18 cellular contexts compared by ENCODE assay signal in the genomic region with DNA sequence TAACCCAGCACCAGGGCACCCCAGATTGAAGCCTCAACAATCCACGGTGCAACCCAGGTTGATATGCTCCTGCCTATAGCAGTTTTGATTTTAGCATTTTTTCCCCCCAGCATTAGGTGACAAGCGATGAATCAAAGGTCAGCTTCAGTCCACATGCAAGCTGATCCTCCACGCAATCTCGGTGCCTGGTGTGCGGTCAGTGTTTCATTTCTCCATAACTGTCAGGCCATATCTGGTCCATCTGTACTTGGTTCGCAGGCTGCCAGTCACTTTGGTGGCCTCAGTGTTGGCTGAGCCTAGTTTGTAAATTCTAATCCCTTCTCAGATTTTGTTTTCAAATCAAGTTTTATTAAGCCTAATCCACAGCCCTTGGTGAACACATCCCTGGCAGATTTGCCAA. TPM values are rescaled to one million over a fixed set of nuclear protein-coding genes. Genes with fewer than 3 reads are reported as not detected.
DNase-seq lines count a peak whose midpoint lies in the region; ATAC-seq and TF ChIP-seq lines count a peak whose summit lies in the region.
"Had no signal": no experiment of that assay in that cellular context is flagged by ENCODE, and none has a peak within 500 bp of the region (broad histone marks: within the 10 kb centered on the region; RNA-seq: fewer than 3 reads in every experiment).

No MANE protein-coding gene starts in this region.

- no peaks in the 10 kb centered on the region for H3K27me3 Mint-ChIP-seq in WTC11 (ENCODE audit: low read depth)
- H3K27me3 Mint-ChIP-seq in neural crest cell (ENCODE audit: low read depth): peaks cover 2% of the 10 kb centered on the region

- no peak overlapping the region for H3K4me3 Mint-ChIP-seq in WTC11
- H3K4me3 Mint-ChIP-seq in neural crest cell: no peak overlapping the region
- H3K4me3 Mint-ChIP-seq: CD14-positive monocyte; CD4-positive, alpha-beta memory T cell had no signal

- H3K4me1 Mint-ChIP-seq in WTC11 (peaks cover 5% of the 10 kb centered on the region), neural crest cell (no peaks in the 10 kb centered on the region)
- H3K4me1 Mint-ChIP-seq: CD14-positive monocyte; CD4-positive, alpha-beta memory T cell had no signal

- CTCF ChIA-PET in WTC11 (lab: Charles Lee): no interaction called here

- ATAC-seq in WTC11 (no peak), HG03565 (IDR thresholded peaks at IDR 0.05; ENCODE audit: unreplicated experiment) (no peak)
- ATAC-seq: A549, GM12878 had no signal

- H3K36me3 Mint-ChIP-seq in WTC11: peaks cover 5% of the 10 kb centered on the region; the same call in 1 of the 2 replicates
- no peaks in the 10 kb centered on the region for H3K36me3 Mint-ChIP-seq in neural crest cell (ENCODE audit: low read depth)
- H3K36me3 Mint-ChIP-seq: CD14-positive monocyte; CD4-positive, alpha-beta memory T cell had no signal

- no peaks in the 10 kb centered on the region for H3K9me3 Mint-ChIP-seq in WTC11
- H3K9me3 Mint-ChIP-seq in neural crest cell: no peaks in the 10 kb centered on the region
- H3K9me3 Mint-ChIP-seq: CD4-positive, alpha-beta memory T cell had no signal

- POLR2A ChIA-PET in WTC11 (lab: Charles Lee): no interaction called here

- peak; percentile 11 for DNase-seq in NCI-H82 (lab: John Stamatoyannopoulos, UW)
- DNase-seq in NCI-H82 treated with DMSO at 0.1 percent for 48 hours (lab: John Stamatoyannopoulos, UW; ENCODE audit: unreplicated experiment): no peak
- no peak for DNase-seq in WTC11 (ENCODE audit: low spot score)
- no peak for DNase-seq in neural crest cell (ENCODE audit: low read depth, low spot score)
- no peak for DNase-seq in DMS153 treated with DMSO at 0.1 percent for 48 hours (lab: John Stamatoyannopoulos, UW; ENCODE audit: unreplicated experiment)
- no peak for DNase-seq in globus pallidus (ENCODE audit: low spot score)
- DNase-seq: AML-193; CD4-positive, alpha-beta memory T cell; DMS53; DND-41; EL; GOT3; H7; IMR-90 had no signal

- TF ChIP-seq CTCF in WTC11 (IDR thresholded peaks at IDR 0.05): no peak
- TF ChIP-seq CTCF in neural crest cell (conservative IDR thresholded peaks at IDR 0.05): no peak

- H3K27ac Mint-ChIP-seq in WTC11 (peak overlapping the region; percentile 24; the same call in 1 of the 2 replicates), neural crest cell (ENCODE audit: unreplicated experiment) (peak overlapping the region; percentile 7)
- H3K27ac Mint-ChIP-seq: CD14-positive monocyte; CD4-positive, alpha-beta memory T cell had no signal

TF ChIP-seq in WTC11, 78 proteins besides CTCF, POLR2A, EP300 and RAD21:
- TF ChIP-seq, protein P1, sequence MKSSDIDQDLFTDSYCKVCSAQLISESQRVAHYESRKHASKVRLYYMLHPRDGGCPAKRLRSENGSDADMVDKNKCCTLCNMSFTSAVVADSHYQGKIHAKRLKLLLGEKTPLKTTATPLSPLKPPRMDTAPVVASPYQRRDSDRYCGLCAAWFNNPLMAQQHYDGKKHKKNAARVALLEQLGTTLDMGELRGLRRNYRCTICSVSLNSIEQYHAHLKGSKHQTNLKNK (CRISPR knock-in tag; IDR thresholded peaks at IDR 0.05): no peak
- TF ChIP-seq, protein P2, sequence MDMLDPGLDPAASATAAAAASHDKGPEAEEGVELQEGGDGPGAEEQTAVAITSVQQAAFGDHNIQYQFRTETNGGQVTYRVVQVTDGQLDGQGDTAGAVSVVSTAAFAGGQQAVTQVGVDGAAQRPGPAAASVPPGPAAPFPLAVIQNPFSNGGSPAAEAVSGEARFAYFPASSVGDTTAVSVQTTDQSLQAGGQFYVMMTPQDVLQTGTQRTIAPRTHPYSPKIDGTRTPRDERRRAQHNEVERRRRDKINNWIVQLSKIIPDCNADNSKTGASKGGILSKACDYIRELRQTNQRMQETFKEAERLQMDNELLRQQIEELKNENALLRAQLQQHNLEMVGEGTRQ (CRISPR knock-in tag; IDR thresholded peaks at IDR 0.05): no peak
- TF ChIP-seq ZNF263 (CRISPR knock-in tag; IDR thresholded peaks at IDR 0.05; ENCODE audit: low read depth) (no peak), FOXK1 (CRISPR knock-in tag; IDR thresholded peaks at IDR 0.05) (no peak), RORB (CRISPR knock-in tag; IDR thresholded peaks at IDR 0.05) (no peak), TCF7 (CRISPR knock-in tag; IDR thresholded peaks at IDR 0.05; ENCODE audit: low read depth) (no peak), ZBTB21 (CRISPR knock-in tag; IDR thresholded peaks at IDR 0.05; ENCODE audit: borderline replicate concordance) (no peak), GABPB1 (CRISPR knock-in tag; IDR thresholded peaks at IDR 0.05) (no peak), NR2C2 (CRISPR knock-in tag; IDR thresholded peaks at IDR 0.05) (no peak), NFYB (CRISPR knock-in tag; conservative IDR thresholded peaks at IDR 0.05; ENCODE audit: low read depth) (no peak), NFE2L1 (CRISPR knock-in tag; IDR thresholded peaks at IDR 0.05) (no peak), JAZF1 (CRISPR knock-in tag; IDR thresholded peaks at IDR 0.05) (no peak)
- TF ChIP-seq, protein P3, sequence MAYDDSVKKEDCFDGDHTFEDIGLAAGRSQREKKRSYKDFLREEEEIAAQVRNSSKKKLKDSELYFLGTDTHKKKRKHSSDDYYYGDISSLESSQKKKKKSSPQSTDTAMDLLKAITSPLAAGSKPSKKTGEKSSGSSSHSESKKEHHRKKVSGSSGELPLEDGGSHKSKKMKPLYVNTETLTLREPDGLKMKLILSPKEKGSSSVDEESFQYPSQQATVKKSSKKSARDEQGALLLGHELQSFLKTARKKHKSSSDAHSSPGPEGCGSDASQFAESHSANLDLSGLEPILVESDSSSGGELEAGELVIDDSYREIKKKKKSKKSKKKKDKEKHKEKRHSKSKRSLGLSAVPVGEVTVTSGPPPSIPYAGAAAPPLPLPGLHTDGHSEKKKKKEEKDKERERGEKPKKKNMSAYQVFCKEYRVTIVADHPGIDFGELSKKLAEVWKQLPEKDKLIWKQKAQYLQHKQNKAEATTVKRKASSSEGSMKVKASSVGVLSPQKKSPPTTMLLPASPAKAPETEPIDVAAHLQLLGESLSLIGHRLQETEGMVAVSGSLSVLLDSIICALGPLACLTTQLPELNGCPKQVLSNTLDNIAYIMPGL (CRISPR knock-in tag; IDR thresholded peaks at IDR 0.05): no peak

RNA-seq across cellular contexts. Expression of a gene that starts 30.2 kb away (rescaled TPM):
- 12.9 to 15.5 TPM (median 13.1 TPM) in 3 replicates for total RNA-seq in WTC11 (2021)
- total RNA-seq in neural crest cell: 0.07 TPM in 1 of 2 replicates, not detected in the other
- total RNA-seq: CD4-positive, alpha-beta memory T cell had no signal

Comparison
In these comparisons a context has a peak if more than half of its experiments do, and no peak if none do; other contexts are left out.
1. RNA of a gene that starts 30.2 kb away (total RNA-seq): 12.9 to 15.5 TPM in WTC11; 0.07 TPM in neural crest cell; every median in the first group is over 10 times any median in the second.